Comparison of ENCODE assay signal across 10 cellular contexts in the genomic region with DNA sequence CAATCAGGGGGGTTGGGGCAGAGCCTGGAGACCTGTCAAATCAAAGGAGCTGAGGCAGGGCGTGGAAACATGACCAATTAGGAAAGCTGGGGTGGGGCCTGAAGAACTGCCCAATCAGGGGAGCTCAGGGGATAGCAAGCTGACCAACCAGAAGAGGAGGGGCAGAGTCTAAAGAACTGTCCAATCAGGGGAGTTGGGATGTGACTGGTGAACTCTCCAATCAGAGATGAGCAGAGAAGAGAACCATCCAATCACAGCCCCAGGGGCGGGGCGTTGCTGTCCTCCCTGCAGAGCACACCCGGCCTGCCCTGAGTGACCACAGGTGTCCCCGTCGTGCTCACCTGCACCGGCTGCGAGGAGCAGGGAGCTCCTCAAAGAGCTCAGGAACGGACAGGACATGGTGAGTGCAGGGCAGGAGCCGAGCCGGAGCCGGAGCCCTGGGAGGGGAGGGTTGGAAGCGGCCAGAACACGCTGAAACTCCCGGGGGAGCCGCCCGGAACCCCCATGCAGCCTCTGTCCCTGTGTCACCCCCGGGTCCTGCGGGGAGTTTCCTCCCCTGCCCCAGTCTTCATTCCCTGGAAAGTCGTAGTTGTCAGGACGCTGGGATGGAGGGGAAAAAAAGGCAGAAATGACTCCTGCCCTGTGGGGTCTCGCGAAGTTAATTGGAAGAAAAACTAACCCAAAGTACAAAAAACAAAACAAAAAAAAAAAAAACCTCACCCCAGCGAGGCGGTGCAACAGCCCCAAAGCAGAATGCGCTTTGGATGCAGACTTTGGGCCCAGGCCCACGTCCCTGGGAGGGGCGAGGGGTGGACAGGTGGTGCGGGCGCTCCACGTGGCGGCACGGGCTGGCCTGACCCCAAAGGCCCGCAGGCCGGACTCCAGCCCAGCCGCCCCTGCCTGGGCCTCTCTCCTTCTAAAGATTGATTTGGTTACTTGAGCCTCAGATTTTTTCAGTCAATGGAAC. TPM values are rescaled to one million over a fixed set of nuclear protein-coding genes. Genes with fewer than 3 reads are reported as not detected.
A peak's percentile ranks its signal among the peaks of the same experiment; 100 is the strongest.
DNase-seq lines count a peak whose midpoint lies in the region; TF ChIP-seq lines count a peak whose summit lies in the region.
"Had no signal": no experiment of that assay in that cellular context is flagged by ENCODE, and none has a peak within 500 bp of the region (broad histone marks: within the 10 kb centered on the region; RNA-seq: fewer than 3 reads in every experiment).

ZNF556 (plus strand) TSS at position 311 of the 967 bp plus-strand sequence; CDS start at position 398, 87 bp downstream.

- CTCF ChIA-PET in MCF 10A (lab: Yijun Ruan, JAX) (interaction anchor here (1.4 kb wide), 1 partner anchor 21 kb away, joined by 4 read pairs; no protein-coding TSS in a partner anchor), mammary epithelial cell (lab: Charles Lee; ENCODE audit: low non-redundant PET) (interaction anchor here (0.6 kb wide), 1 partner anchor 9 kb away, joined by 3 read pairs; no protein-coding TSS in a partner anchor)

- intact Hi-C loops in MCF 10A (cut with micrococcal nuclease) (no loop called here), mammary epithelial cell (cut with micrococcal nuclease) (no loop called here)

- peaks cover 12% of the 10 kb centered on the region for H3K9me3 Mint-ChIP-seq in MCF 10A (ENCODE audit: unreplicated experiment)
- H3K9me3 Mint-ChIP-seq: activated naive CD4-positive, alpha-beta T cell treated with anti-CD3 and anti-CD28 coated beads, Interleukin-2, amount 50 U/mL, for 24 hours had no signal

- H3K36me3 ChIP-seq in mammary epithelial cell (ENCODE audit: insufficient read depth, low read length) = no peaks in the 10 kb centered on the region
- H3K36me3 ChIP-seq in skeletal muscle tissue (ENCODE audit: control insufficient read depth in 3 of 3, insufficient read depth in 3 of 3, low read length in 3 of 3) = no peaks in the 10 kb centered on the region

- peaks cover 6% of the 10 kb centered on the region for H3K36me3 Mint-ChIP-seq in MCF 10A (ENCODE audit: insufficient read depth, unreplicated experiment)

- H3K27me3 ChIP-seq in mammary epithelial cell (ENCODE audit: insufficient read depth, low read length) (no peaks in the 10 kb centered on the region), skeletal muscle tissue (ENCODE audit: control insufficient read depth in 3 of 3, insufficient read depth in 3 of 3, low read length in 3 of 3) (no peaks in the 10 kb centered on the region)

- H3K4me3 Mint-ChIP-seq in MCF 10A (ENCODE audit: unreplicated experiment) = no peak within 1 kb of the TSS
- H3K4me3 Mint-ChIP-seq: activated naive CD4-positive, alpha-beta T cell treated with anti-CD3 and anti-CD28 coated beads, Interleukin-2, amount 50 U/mL, for 24 hours had no signal

- H3K79me2 ChIP-seq in mammary epithelial cell (ENCODE audit: insufficient read depth, low read length) = no peaks in the 10 kb centered on the region

- H4K20me1 ChIP-seq in mammary epithelial cell (ENCODE audit: insufficient read depth, low read length) = no peaks in the 10 kb centered on the region

- BruUV-seq in MCF 10A (replicated peaks; lab: Mats Ljungman, UMichigan) (no TSS peak), mammary epithelial cell (replicated peaks; lab: Mats Ljungman, UMichigan) (TSS peak; percentile 60)

- no peak within 1 kb of the TSS for H3K27ac Mint-ChIP-seq in MCF 10A (ENCODE audit: low read depth, unreplicated experiment)
- H3K27ac Mint-ChIP-seq: activated naive CD4-positive, alpha-beta T cell treated with anti-CD3 and anti-CD28 coated beads, Interleukin-2, amount 50 U/mL, for 24 hours had no signal

- no peaks in the 10 kb centered on the region for H3K27me3 Mint-ChIP-seq in MCF 10A (ENCODE audit: insufficient read depth, unreplicated experiment)
- H3K27me3 Mint-ChIP-seq: activated naive CD4-positive, alpha-beta T cell treated with anti-CD3 and anti-CD28 coated beads, Interleukin-2, amount 50 U/mL, for 24 hours had no signal

- DNase-seq in T47D (ENCODE audit: low read depth in 1 of 2, low spot score in 1 of 2) (peak; percentile 97 to 99), MCF 10A (ENCODE audit: unreplicated experiment) (no peak), NCI-H2227 treated with DMSO at 0.1 percent for 48 hours (lab: John Stamatoyannopoulos, UW) (peak; percentile 33), mammary epithelial cell (no peak), DMS79 treated with DMSO at 0.1 percent for 48 hours (lab: John Stamatoyannopoulos, UW) (no peak), coronary artery (ENCODE audit: low spot score) (no peak)
- DNase-seq in stimulated activated CD8-positive, alpha-beta memory T cell treated with anti-CD3 and anti-CD28 coated beads, Interleukin-4, amount 100 ng/mL, for 48 hours = no peak

- H3K4me1 Mint-ChIP-seq in MCF 10A (ENCODE audit: insufficient read depth, unreplicated experiment) = no peaks in the 10 kb centered on the region

- H2AFZ ChIP-seq in mammary epithelial cell (ENCODE audit: low read depth, low read length) = no peak within 1 kb of the TSS

- TF ChIP-seq CTCF in MCF 10A (IDR thresholded peaks at IDR 0.05; ENCODE audit: unreplicated experiment) (no peak), mammary epithelial cell (conservative IDR thresholded peaks at IDR 0.05 in 1 of 2, IDR thresholded peaks at IDR 0.05 in 1 of 2; ENCODE audit: extremely low read depth in 1 of 2, insufficient read depth in 1 of 2, low read depth in 1 of 2, low read length in 2 of 2) (no peak), coronary artery (IDR thresholded peaks at IDR 0.05) (no peak)

- no peak within 1 kb of the TSS for H3K4me3 ChIP-seq in mammary epithelial cell (replicated peaks in 1 of 3; ENCODE audit: insufficient read depth in 1 of 3, low read depth in 2 of 3, low read length in 3 of 3)
- peak within 1 kb of the TSS; percentile 73 to 85 (median 74) for H3K4me3 ChIP-seq in skeletal muscle tissue (ENCODE audit: low read length in 3 of 3)
- H3K4me3 ChIP-seq in coronary artery = no peak within 1 kb of the TSS

- no peak within 1 kb of the TSS for H3K4me2 ChIP-seq in mammary epithelial cell (ENCODE audit: insufficient read depth, low read depth, low read length)

- H3K9ac ChIP-seq in mammary epithelial cell (ENCODE audit: insufficient read depth, low read length) = no peak within 1 kb of the TSS
- H3K9ac ChIP-seq in skeletal muscle tissue (ENCODE audit: low read depth in 1 of 3, low read length in 3 of 3) = peak within 1 kb of the TSS; percentile 60 to 80 (median 68)

- H3K9me3 ChIP-seq in mammary epithelial cell (replicated peaks; ENCODE audit: insufficient read depth, low read length) = peaks cover 7% of the 10 kb centered on the region
- peaks cover 0 to 3% (median 0%) of the 10 kb centered on the region in 3 donors for H3K9me3 ChIP-seq in skeletal muscle tissue (ENCODE audit: control insufficient read depth in 3 of 3, low read length in 3 of 3)

- POLR2A ChIA-PET in MCF 10A (lab: Yijun Ruan, JAX) = no interaction called here

- no peak within 1 kb of the TSS for H3K27ac ChIP-seq in mammary epithelial cell (ENCODE audit: insufficient read depth, low read depth, low read length)
- peak within 1 kb of the TSS; percentile 40 for H3K27ac ChIP-seq in skeletal muscle tissue (ENCODE audit: low read depth, low read length)
- H3K27ac ChIP-seq in coronary artery = no peak within 1 kb of the TSS
- H3K27ac ChIP-seq: C4-2B had no signal

- WGBS in mammary epithelial cell (ENCODE audit: low coverage, missing lambda C conversion rate) = 78% methylated on average over 10 of the region's 36 CpGs

- H3K4me1 ChIP-seq in mammary epithelial cell (ENCODE audit: insufficient read depth, low read length) = no peaks in the 10 kb centered on the region
- H3K4me1 ChIP-seq in skeletal muscle tissue (ENCODE audit: control insufficient read depth in 3 of 3, insufficient read depth in 3 of 3, low read length in 3 of 3) = peaks cover 5 to 17% (median 16%) of the 10 kb centered on the region in 3 donors

- dilution Hi-C loops in mammary epithelial cell (cut with HindIII; ENCODE audit: low sequenced_read_pairs) = no loop called here

- in situ Hi-C loops in T47D (cut with HindIII; ENCODE audit: low pct_unique_long_range_greater_than_20kb, low sequenced_read_pairs) = no loop called here
- in situ Hi-C loops in mammary epithelial cell (cut with MboI; ENCODE audit: low sequenced_read_pairs in 2 of 2) = no loop called here

RNA-seq across cellular contexts. Expression of gene ZNF556, which starts in this region (rescaled TPM):
- not detected in 2 replicates for total RNA-seq in MCF 10A (2022)
- total RNA-seq in mammary epithelial cell = 1 to 10 TPM; 1.5 to 2.3 TPM
- polyA plus RNA-seq in mammary epithelial cell = not detected
- polyA minus RNA-seq in mammary epithelial cell = not detected
- 19.3 TPM for total RNA-seq in skeletal muscle tissue

Comparison
In these comparisons a context has a peak if more than half of its experiments do, and no peak if none do; other contexts are left out.
1. DNase-seq: peak in T47D (2 of 2) and NCI-H2227 treated with DMSO at 0.1 percent for 48 hours (single experiment); none in MCF 10A (single experiment), mammary epithelial cell (single experiment), stimulated activated CD8-positive, alpha-beta memory T cell treated with anti-CD3 and anti-CD28 coated beads, Interleukin-4, amount 100 ng/mL, for 48 hours (single experiment), DMS79 treated with DMSO at 0.1 percent for 48 hours (single experiment) and coronary artery (single experiment).
2. H3K4me3 ChIP-seq: peak in skeletal muscle tissue (3 of 3); none in mammary epithelial cell (0 of 3) and coronary artery (single experiment).